Comparison of ENCODE assay signal across 11 cellular contexts in genomic region chr7:7765422-7765821, GRCh38. TPM values are rescaled to one million over a fixed set of nuclear protein-coding genes. Genes with fewer than 3 reads are reported as not detected.
DNase-seq lines count a peak whose midpoint lies in the region; ATAC-seq and TF ChIP-seq lines count a peak whose summit lies in the region.
"Had no signal": no experiment of that assay in that cellular context is flagged by ENCODE, and none has a peak within 500 bp of the region (broad histone marks: within the 10 kb centered on the region; RNA-seq: fewer than 3 reads in every experiment).

No MANE protein-coding gene starts in this region.

- H3K36me3 Mint-ChIP-seq in Caco-2 (ENCODE audit: insufficient read depth, unreplicated experiment): no peaks in the 10 kb centered on the region
- no peaks in the 10 kb centered on the region for H3K36me3 Mint-ChIP-seq in activated T-cell treated with anti-CD3 and anti-CD28 coated beads, Interleukin-2, amount 50 U/mL, for 24 hours (ENCODE audit: low read depth)

- H3K4me1 Mint-ChIP-seq in Caco-2 (ENCODE audit: low read depth, unreplicated experiment): peaks cover 32% of the 10 kb centered on the region
- peaks cover 38% of the 10 kb centered on the region for H3K4me1 Mint-ChIP-seq in activated T-cell treated with anti-CD3 and anti-CD28 coated beads, Interleukin-2, amount 50 U/mL, for 24 hours (ENCODE audit: low read depth)

- no peak overlapping the region for H3K4me3 Mint-ChIP-seq in Caco-2 (ENCODE audit: unreplicated experiment)
- no peak overlapping the region for H3K4me3 Mint-ChIP-seq in activated T-cell treated with anti-CD3 and anti-CD28 coated beads, Interleukin-2, amount 50 U/mL, for 24 hours
- H3K4me3 Mint-ChIP-seq: B cell had no signal

- H3K27ac ChIP-seq in MM.1S (ENCODE audit: low read length): no peak overlapping the region

- H3K36me3 ChIP-seq in Caco-2 (ENCODE audit: control insufficient read depth, insufficient read depth, low read length) (no peaks in the 10 kb centered on the region), MM.1S (replicated peaks; ENCODE audit: insufficient read depth, low read length) (no peaks in the 10 kb centered on the region)

- no peaks in the 10 kb centered on the region for H3K9me3 ChIP-seq in Caco-2
- no peaks in the 10 kb centered on the region for H3K9me3 ChIP-seq in MM.1S (replicated peaks; ENCODE audit: insufficient read depth, low read length)

- peak overlapping the region; percentile 13 for H3K27ac Mint-ChIP-seq in Caco-2 (ENCODE audit: unreplicated experiment)
- no peak overlapping the region for H3K27ac Mint-ChIP-seq in activated T-cell treated with anti-CD3 and anti-CD28 coated beads, Interleukin-2, amount 50 U/mL, for 24 hours

- BruUV-seq in Caco-2 (replicated peaks; lab: Mats Ljungman, UMichigan): no TSS peak

- H3K9me3 Mint-ChIP-seq in Caco-2 (ENCODE audit: unreplicated experiment): no peaks in the 10 kb centered on the region
- no peaks in the 10 kb centered on the region for H3K9me3 Mint-ChIP-seq in activated T-cell treated with anti-CD3 and anti-CD28 coated beads, Interleukin-2, amount 50 U/mL, for 24 hours

- H3K4me2 ChIP-seq in MM.1S (ENCODE audit: low read depth, low read length): no peak overlapping the region

- no peaks in the 10 kb centered on the region for H3K27me3 Mint-ChIP-seq in Caco-2 (ENCODE audit: insufficient read depth, unreplicated experiment)
- no peaks in the 10 kb centered on the region for H3K27me3 Mint-ChIP-seq in activated T-cell treated with anti-CD3 and anti-CD28 coated beads, Interleukin-2, amount 50 U/mL, for 24 hours
- H3K27me3 Mint-ChIP-seq: B cell had no signal

- DNase-seq in Caco-2: peak in 1 of 2 experiments; percentile 8
- peak; percentile 4 for DNase-seq in MM.1S
- no peak for DNase-seq in NCI-H226
- DNase-seq in kidney glomerular epithelial cell (lab: John Stamatoyannopoulos, UW): no peak
- DNase-seq in activated T-cell treated with anti-CD3 and anti-CD28 coated beads, Interleukin-2, amount 50 U/mL, for 24 hours: no peak
- DNase-seq in C1 segment of cervical spinal cord (lab: John Stamatoyannopoulos, UW): no peak
- DNase-seq: activated CD4-positive, CD25-positive, alpha-beta regulatory T cell treated with anti-CD3 and anti-CD28 coated beads, Interleukin-2, amount 50 U/mL, for 72 hours; IMR-90 had no signal

- ATAC-seq in GM19438 (IDR thresholded peaks at IDR 0.05; ENCODE audit: low read depth, unreplicated experiment) (peak; percentile 51), HG02938 (IDR thresholded peaks at IDR 0.05; ENCODE audit: unreplicated experiment) (peak; percentile 83)

- CTCF ChIA-PET in Caco-2 (lab: Charles Lee): interaction anchor here (0.7 to 0.8 kb wide), 2 partner anchors 125 to 205 kb away, joined by 3 to 4 read pairs; no protein-coding TSS in a partner anchor

- H3K4me3 ChIP-seq in Caco-2 (ENCODE audit: low read depth, low read length) (no peak overlapping the region), MM.1S (ENCODE audit: low read length) (no peak overlapping the region)

- H2AFZ ChIP-seq in MM.1S (ENCODE audit: low read length): no peak overlapping the region

- intact Hi-C loops in Caco-2 (cut with micrococcal nuclease; ENCODE audit: unreplicated experiment): loop anchor here (10.0 kb wide), 3 partner anchors 171 to 529 kb away; no protein-coding TSS in a partner anchor

- POLR2A ChIA-PET in Caco-2 (lab: Charles Lee): no interaction called here

- no peaks in the 10 kb centered on the region for H3K9me2 ChIP-seq in MM.1S (replicated peaks; ENCODE audit: insufficient read depth, low read length)

- no peaks in the 10 kb centered on the region for H4K20me1 ChIP-seq in MM.1S (ENCODE audit: insufficient read depth, low read length)

- peaks cover 12% of the 10 kb centered on the region for H3F3A ChIP-seq in MM.1S (ENCODE audit: insufficient read depth, low read length)

- TF ChIP-seq CTCF in Caco-2 (IDR thresholded peaks at IDR 0.05; ENCODE audit: insufficient read depth in 1 of 2, low read depth in 1 of 2, low read length in 1 of 2, severe bottlenecking in 1 of 2, unreplicated experiment in 1 of 2) (no peak), MM.1S (IDR thresholded peaks at IDR 0.05; ENCODE audit: low read length) (no peak)

- H3K79me2 ChIP-seq in MM.1S (ENCODE audit: low read length): no peaks in the 10 kb centered on the region

- H3K4me1 ChIP-seq in Caco-2 (peaks cover 33% of the 10 kb centered on the region), MM.1S (ENCODE audit: low read length) (peaks cover 6% of the 10 kb centered on the region; the same call in 1 of the 2 replicates)

- H3K27me3 ChIP-seq in Caco-2 (replicated peaks; ENCODE audit: control insufficient read depth, insufficient read depth, low read length) (no peaks in the 10 kb centered on the region), MM.1S (replicated peaks; ENCODE audit: insufficient read depth, low read length) (no peaks in the 10 kb centered on the region)

- H3K9ac ChIP-seq in MM.1S (ENCODE audit: low read length): no peak overlapping the region

RNA-seq across cellular contexts. Expression of gene RPA3, which starts 47.0 kb away (rescaled TPM):
- 76.3 and 90.2 TPM in 2 replicates for total RNA-seq in Caco-2 (2022)
